20 cellular contexts compared by ENCODE assay signal in genomic region chr1:171990371-171990770, GRCh38.
DNase-seq lines count a peak whose midpoint lies in the region; ATAC-seq, FAIRE-seq and TF ChIP-seq lines count a peak whose summit lies in the region.
"Had no signal": no experiment of that assay in that cellular context is flagged by ENCODE, and none has a peak within 500 bp of the region (broad histone marks: within the 10 kb centered on the region; RNA-seq: fewer than 3 reads in every experiment).

No MANE protein-coding gene starts in this region.

- no peak overlapping the region for H3K23ac ChIP-seq in H1 (ENCODE audit: insufficient read length)
- no peak overlapping the region for H3K23ac ChIP-seq in H9 (ENCODE audit: insufficient read length, low read depth, low read length)

- no peak for ATAC-seq in HG02678 (IDR thresholded peaks at IDR 0.05; ENCODE audit: unreplicated experiment)
- ATAC-seq: CD8-positive, alpha-beta T cell had no signal

- no peaks in the 10 kb centered on the region for H3K27me3 Mint-ChIP-seq in Caco-2 (ENCODE audit: insufficient read depth, unreplicated experiment)
- H3K27me3 Mint-ChIP-seq in H9 (ENCODE audit: low read depth): no peaks in the 10 kb centered on the region

- in situ Hi-C loops in brain microvascular endothelial cell (cut with HindIII; ENCODE audit: low pct_ligation_motif_present, low sequenced_read_pairs): no loop called here

- TF ChIP-seq EP300 in H1 (IDR thresholded peaks at IDR 0.05; ENCODE audit: borderline replicate concordance in 1 of 2, low read depth in 2 of 2, low read length in 2 of 2): no peak

- no peak for FAIRE-seq in H1 (lab: Jason Lieb, UNC)
- FAIRE-seq: GM12892 had no signal

- H4K20me1 ChIP-seq in H1 (replicated peaks in 1 of 2; ENCODE audit: control insufficient read depth in 1 of 2, insufficient read depth in 2 of 2, low read length in 2 of 2) (no peaks in the 10 kb centered on the region), H9 (ENCODE audit: control insufficient read depth, insufficient read depth, insufficient read length) (no peaks in the 10 kb centered on the region)
- H4K20me1 ChIP-seq: BLaER1 had no signal

- H3K9me3 ChIP-seq in Caco-2: no peaks in the 10 kb centered on the region
- H3K9me3 ChIP-seq in H1 (ENCODE audit: insufficient read depth in 2 of 2, low read depth in 1 of 2, low read length in 1 of 2): no peaks in the 10 kb centered on the region
- no peaks in the 10 kb centered on the region for H3K9me3 ChIP-seq in H9 (ENCODE audit: control insufficient read depth, low read depth, low read length)
- H3K9me3 ChIP-seq: BLaER1, HAP-1 had no signal

- peak in 1 of 2 experiments; percentile 16 for DNase-seq in Caco-2
- DNase-seq in astrocyte of the hippocampus (ENCODE audit: low read depth, low spot score): peak; percentile 64
- DNase-seq in H1 (ENCODE audit: low read depth in 1 of 2, low spot score in 2 of 2): no peak
- peak; percentile 67 for DNase-seq in renal cortical epithelial cell (ENCODE audit: low read depth)
- DNase-seq in brain microvascular endothelial cell: no peak
- DNase-seq in DMS79 (lab: John Stamatoyannopoulos, UW): no peak
- DNase-seq in H9: no peak
- DNase-seq: CD4-positive, CD25-positive, alpha-beta regulatory T cell; CD8-positive, alpha-beta T cell; DMS 273 treated with DMSO at 0.1 percent for 48 hours; DMS79 treated with DMSO at 0.1 percent for 48 hours; GM23248; HFFc6 had no signal

- H3K79me2 ChIP-seq in H1 (ENCODE audit: control insufficient read depth in 1 of 2, insufficient read depth in 2 of 2, low read length in 2 of 2): no peaks in the 10 kb centered on the region
- no peaks in the 10 kb centered on the region for H3K79me2 ChIP-seq in H9 (ENCODE audit: insufficient read depth, low read length)

- H4K91ac ChIP-seq in H1 (replicated peaks; ENCODE audit: insufficient read length, low read length): no peak overlapping the region
- H4K91ac ChIP-seq in H9 (ENCODE audit: insufficient read length, low read depth, low read length): no peak overlapping the region

- H2BK120ac ChIP-seq in H1 (replicated peaks; ENCODE audit: low read depth, low read length) (no peak overlapping the region), H9 (ENCODE audit: low read depth, low read length, poor library complexity, severe bottlenecking) (no peak overlapping the region)

- H3K4me1 Mint-ChIP-seq in Caco-2 (ENCODE audit: low read depth, unreplicated experiment) (peaks cover 11% of the 10 kb centered on the region), H9 (peaks cover 3 to 12% of the 10 kb centered on the region in 2 experiments; a peak in 3 of 4 replicates)
- H3K4me1 Mint-ChIP-seq: B cell had no signal

- intact Hi-C loops in Caco-2 (cut with micrococcal nuclease; ENCODE audit: unreplicated experiment): no loop called here

- H2BK12ac ChIP-seq in H1 (ENCODE audit: low read depth, low read length): no peak overlapping the region
- no peak overlapping the region for H2BK12ac ChIP-seq in H9 (ENCODE audit: insufficient read length, low read depth, low read length)

- CTCF ChIA-PET in Caco-2 (lab: Charles Lee): no interaction called here
- CTCF ChIA-PET in H1 (lab: Charles Lee; ENCODE audit: partially characterized antibody): interaction anchor here (0.6 to 17.3 kb wide), 4 partner anchors 12 to 409 kb away, joined by 4 to 694 read pairs (median 9); no protein-coding TSS in a partner anchor

- H3K27me3 ChIP-seq in Caco-2 (replicated peaks; ENCODE audit: control insufficient read depth, insufficient read depth, low read length) (no peaks in the 10 kb centered on the region), H1 (replicated peaks in 1 of 4; ENCODE audit: control insufficient read depth in 3 of 4, extremely low read depth in 1 of 4, insufficient read depth in 3 of 4, low read length in 3 of 4) (no peaks in the 10 kb centered on the region), brain microvascular endothelial cell (replicated peaks) (no peaks in the 10 kb centered on the region), H9 (ENCODE audit: insufficient read depth, low read length) (no peaks in the 10 kb centered on the region)
- H3K27me3 ChIP-seq: BLaER1 had no signal

- H3K36me3 ChIP-seq in Caco-2 (ENCODE audit: control insufficient read depth, insufficient read depth, low read length) (no peaks in the 10 kb centered on the region), H1 (ENCODE audit: control insufficient read depth in 2 of 4, insufficient read depth in 4 of 4, low read length in 3 of 4) (no peaks in the 10 kb centered on the region), brain microvascular endothelial cell (replicated peaks) (no peaks in the 10 kb centered on the region)
- H3K36me3 ChIP-seq: BLaER1, HAP-1 had no signal

- H3K36me3 Mint-ChIP-seq in Caco-2 (ENCODE audit: insufficient read depth, unreplicated experiment) (no peaks in the 10 kb centered on the region), H9 (ENCODE audit: insufficient read depth in 1 of 3, low read depth in 3 of 3) (no peaks in the 10 kb centered on the region)
- H3K36me3 Mint-ChIP-seq: CD4-positive, CD25-positive, alpha-beta regulatory T cell; CD8-positive, alpha-beta T cell had no signal

- H2BK20ac ChIP-seq in H1 (ENCODE audit: low read length) (no peak overlapping the region), H9 (ENCODE audit: low read depth, low read length, poor library complexity, severe bottlenecking) (no peak overlapping the region)

- H3K4me3 Mint-ChIP-seq in Caco-2 (ENCODE audit: unreplicated experiment) (peak overlapping the region; percentile 10), H9 (no peak overlapping the region)
- H3K4me3 Mint-ChIP-seq: B cell; CD4-positive, CD25-positive, alpha-beta regulatory T cell; CD8-positive, alpha-beta T cell; HFFc6 had no signal

- H3K4ac ChIP-seq in H1 (replicated peaks; ENCODE audit: insufficient read length, low read depth, low read length) (no peak overlapping the region), H9 (ENCODE audit: low read depth, low read length) (no peak overlapping the region)

- H3K18ac ChIP-seq in H1 (ENCODE audit: extremely low read depth, low read length) (no peak overlapping the region), H9 (ENCODE audit: insufficient read length, low read depth, low read length) (no peak overlapping the region)

- H4K5ac ChIP-seq in H1 (ENCODE audit: insufficient read length, low read depth, low read length) (no peak overlapping the region), H9 (ENCODE audit: insufficient read length, low read depth, low read length) (no peak overlapping the region)

- H3K23me2 ChIP-seq in H1 (ENCODE audit: low read depth, low read length) (no peaks in the 10 kb centered on the region), H9 (ENCODE audit: insufficient read length, low read depth, low read length, poor library complexity, severe bottlenecking) (no peaks in the 10 kb centered on the region)

- H3K27ac Mint-ChIP-seq in Caco-2 (ENCODE audit: unreplicated experiment): no peak overlapping the region
- no peak overlapping the region for H3K27ac Mint-ChIP-seq in H9
- H3K27ac Mint-ChIP-seq: B cell; CD4-positive, CD25-positive, alpha-beta regulatory T cell; CD8-positive, alpha-beta T cell; HFFc6 had no signal

- H2BK15ac ChIP-seq in H1 (ENCODE audit: low read length) (no peak overlapping the region), H9 (ENCODE audit: low read depth, low read length) (no peak overlapping the region)

- H3K56ac ChIP-seq in H1 (replicated peaks; ENCODE audit: insufficient read length, low read depth, low read length) (no peak overlapping the region), H9 (ENCODE audit: insufficient read length, low read depth, low read length) (no peak overlapping the region)

- H3K4me2 ChIP-seq in H1 (ENCODE audit: insufficient read depth in 1 of 2, low read depth in 2 of 2, low read length in 2 of 2): no peak overlapping the region
- H3K4me2 ChIP-seq in H9 (ENCODE audit: insufficient read depth, insufficient read length, low read length): no peak overlapping the region
- H3K4me2 ChIP-seq: BLaER1 had no signal

- POLR2A ChIA-PET in Caco-2 (lab: Charles Lee) (interaction anchor here (0.5 kb wide), 1 partner anchor 190 kb away, joined by 4 read pairs; no protein-coding TSS in a partner anchor), H1 (lab: Charles Lee; ENCODE audit: partially characterized antibody) (no interaction called here)

- H3K9ac ChIP-seq in H1 (replicated peaks in 1 of 4; ENCODE audit: extremely low read depth in 1 of 4, low read depth in 3 of 4, low read length in 3 of 4) (no peak overlapping the region), H9 (ENCODE audit: extremely low read depth, insufficient read length, low read length) (no peak overlapping the region)
- H3K9ac ChIP-seq: BLaER1, GM23248 had no signal

- H4K8ac ChIP-seq in H1 (ENCODE audit: extremely low read depth, insufficient read depth, low read length): no peak overlapping the region
- no peak overlapping the region for H4K8ac ChIP-seq in H9 (replicated peaks; ENCODE audit: insufficient read length, low read depth, low read length)

- H2AFZ ChIP-seq in H1 (ENCODE audit: low read length) (no peak overlapping the region), H9 (ENCODE audit: low read length) (no peak overlapping the region)
- H2AFZ ChIP-seq: GM23248 had no signal

- no peak overlapping the region for H3K14ac ChIP-seq in H1 (ENCODE audit: insufficient read length)
- H3K14ac ChIP-seq in H9 (ENCODE audit: insufficient read depth, low read length): no peak overlapping the region

- H2BK5ac ChIP-seq in H1 (ENCODE audit: low read depth, low read length): no peak overlapping the region
- no peak overlapping the region for H2BK5ac ChIP-seq in H9 (ENCODE audit: insufficient read length, low read length)

- H3K4me1 ChIP-seq in Caco-2 (peaks cover 9% of the 10 kb centered on the region), H1 (replicated peaks in 1 of 4; ENCODE audit: control insufficient read depth in 3 of 4, insufficient read depth in 4 of 4, low read length in 3 of 4) (no peaks in the 10 kb centered on the region), H9 (ENCODE audit: insufficient read depth, low read length) (no peaks in the 10 kb centered on the region)
- H3K4me1 ChIP-seq: BLaER1, HAP-1 had no signal

- H3K9me3 Mint-ChIP-seq in Caco-2 (ENCODE audit: unreplicated experiment): no peaks in the 10 kb centered on the region
- no peaks in the 10 kb centered on the region for H3K9me3 Mint-ChIP-seq in H9
- H3K9me3 Mint-ChIP-seq: CD4-positive, CD25-positive, alpha-beta regulatory T cell; CD8-positive, alpha-beta T cell; HFFc6 had no signal

- no TSS peak for BruUV-seq in Caco-2 (replicated peaks; lab: Mats Ljungman, UMichigan)

- TF ChIP-seq CTCF in Caco-2 (IDR thresholded peaks at IDR 0.05; ENCODE audit: insufficient read depth in 1 of 2, low read depth in 1 of 2, low read length in 1 of 2, severe bottlenecking in 1 of 2, unreplicated experiment in 1 of 2) (no peak), H1 (IDR thresholded peaks at IDR 0.05; ENCODE audit: control extremely low read depth in 1 of 3, insufficient read depth in 1 of 3, low read depth in 1 of 3, low read length in 3 of 3) (no peak), brain microvascular endothelial cell (IDR thresholded peaks at IDR 0.05; ENCODE audit: low read depth, low read length, missing control alignments) (no peak), H9 (conservative IDR thresholded peaks at IDR 0.05) (no peak)

- TF ChIP-seq POLR2A in H1 (IDR thresholded peaks at IDR 0.05; ENCODE audit: control extremely low read depth in 1 of 2, low read depth in 2 of 2, low read length in 2 of 2): no peak

- H3K4me3 ChIP-seq in Caco-2 (ENCODE audit: low read depth, low read length): no peak overlapping the region
- H3K4me3 ChIP-seq in H1 (ENCODE audit: extremely low read depth in 1 of 4, insufficient read depth in 2 of 4, low read depth in 3 of 4, low read length in 4 of 4): no peak overlapping the region
- no peak overlapping the region for H3K4me3 ChIP-seq in brain microvascular endothelial cell (ENCODE audit: low read depth, low read length)
- H3K4me3 ChIP-seq: BLaER1, GM23248, HAP-1 had no signal

- H3K27ac ChIP-seq in H1 (ENCODE audit: low read depth, low read length): no peak overlapping the region
- H3K27ac ChIP-seq in brain microvascular endothelial cell: no peak overlapping the region
- H3K27ac ChIP-seq in H9 (ENCODE audit: insufficient read length, low read depth, low read length): no peak overlapping the region
- H3K27ac ChIP-seq: 22Rv1, BLaER1, C4-2B, GM23248 had no signal

- H3T11ph ChIP-seq in H9 (ENCODE audit: low read length): no peak overlapping the region

- H3K79me1 ChIP-seq in H1 (ENCODE audit: low read depth, low read length) (no peaks in the 10 kb centered on the region), H9 (ENCODE audit: insufficient read depth, low read depth, low read length, poor library complexity, severe bottlenecking) (no peaks in the 10 kb centered on the region)

- H2AK5ac ChIP-seq in H1 (ENCODE audit: low read depth, low read length) (no peak overlapping the region), H9 (ENCODE audit: insufficient read length, low read length) (no peak overlapping the region)

- no peak for TF ChIP-seq RAD21 in H1 (IDR thresholded peaks at IDR 0.05 in 1 of 2, conservative IDR thresholded peaks at IDR 0.05 in 1 of 2; ENCODE audit: low read depth in 2 of 2, low read length in 2 of 2)

Comparison
In these comparisons a context has a peak if more than half of its experiments do, and no peak if none do; other contexts are left out.
1. DNase-seq: peak in astrocyte of the hippocampus (single experiment) and renal cortical epithelial cell (single experiment); none in H1 (0 of 2), brain microvascular endothelial cell (single experiment), DMS79 (single experiment) and H9 (single experiment).